Comparison of ENCODE assay signal across 9 cellular contexts in the genomic region with DNA sequence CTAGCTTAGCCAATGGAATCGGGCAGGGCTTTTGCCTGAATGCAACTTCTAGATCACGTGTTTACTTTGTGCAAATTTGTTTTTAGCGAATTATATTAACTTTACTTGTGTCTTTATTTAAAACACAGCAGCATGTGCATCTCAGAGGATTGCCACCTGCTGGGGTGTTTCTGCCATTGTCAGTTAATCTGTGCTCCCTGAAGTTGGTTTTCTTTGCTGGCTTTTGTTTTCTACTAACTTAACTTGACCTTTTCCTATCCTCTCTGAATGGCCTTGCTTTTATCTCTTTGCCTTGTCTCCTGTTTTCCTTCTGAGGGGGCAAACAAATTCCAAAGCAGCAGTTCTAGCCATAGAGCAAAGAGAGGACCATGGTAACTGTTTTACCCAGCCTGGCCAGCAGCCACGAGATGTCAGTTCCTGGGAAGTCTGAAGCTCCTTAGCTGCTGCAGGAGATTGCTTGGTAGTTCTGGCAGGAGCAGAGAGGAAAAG.
DNase-seq lines count a peak whose midpoint lies in the region; ATAC-seq and TF ChIP-seq lines count a peak whose summit lies in the region.
"Had no signal": no experiment of that assay in that cellular context is flagged by ENCODE, and none has a peak within 500 bp of the region (broad histone marks: within the 10 kb centered on the region; RNA-seq: fewer than 3 reads in every experiment).

No MANE protein-coding gene starts in this region.

- peaks cover 15% of the 10 kb centered on the region for H3K27me3 Mint-ChIP-seq in activated CD4-positive, alpha-beta memory T cell treated with anti-CD3 and anti-CD28 coated beads for 36 hours
- H3K27me3 Mint-ChIP-seq in activated CD4-positive, alpha-beta memory T cell treated with anti-CD3 and anti-CD28 coated beads, Interleukin-2, amount 10 ng/mL, durations not matched to agents 7 days and 5 days = peaks cover 15% of the 10 kb centered on the region
- peaks cover 7% of the 10 kb centered on the region for H3K27me3 Mint-ChIP-seq in brain

- H3K27ac Mint-ChIP-seq in activated CD4-positive, alpha-beta memory T cell treated with anti-CD3 and anti-CD28 coated beads for 36 hours = no peak overlapping the region
- H3K27ac Mint-ChIP-seq in activated CD4-positive, alpha-beta memory T cell treated with anti-CD3 and anti-CD28 coated beads, Interleukin-2, amount 10 ng/mL, durations not matched to agents 7 days and 5 days = no peak overlapping the region
- H3K27ac Mint-ChIP-seq in brain = no peak overlapping the region

- POLR2A ChIA-PET in activated CD4-positive, alpha-beta memory T cell treated with anti-CD3 and anti-CD28 coated beads for 36 hours (lab: Charles Lee) = no interaction called here
- POLR2A ChIA-PET in activated CD4-positive, alpha-beta memory T cell treated with anti-CD3 and anti-CD28 coated beads, Interleukin-2, amount 10 ng/mL, durations not matched to agents 7 days and 5 days (lab: Charles Lee) = no interaction called here

- H3K36me3 Mint-ChIP-seq in activated CD4-positive, alpha-beta memory T cell treated with anti-CD3 and anti-CD28 coated beads for 36 hours = no peaks in the 10 kb centered on the region
- no peaks in the 10 kb centered on the region for H3K36me3 Mint-ChIP-seq in activated CD4-positive, alpha-beta memory T cell treated with anti-CD3 and anti-CD28 coated beads, Interleukin-2, amount 10 ng/mL, durations not matched to agents 7 days and 5 days (ENCODE audit: low read depth)
- no peaks in the 10 kb centered on the region for H3K36me3 Mint-ChIP-seq in brain

- TF ChIP-seq CTCF in brain (conservative IDR thresholded peaks at IDR 0.05) = peak; percentile 43 to 48

- peak; percentile 13 for ATAC-seq in HG03442 (IDR thresholded peaks at IDR 0.05; ENCODE audit: unreplicated experiment)

- H3K4me3 Mint-ChIP-seq in activated CD4-positive, alpha-beta memory T cell treated with anti-CD3 and anti-CD28 coated beads for 36 hours = no peak overlapping the region
- H3K4me3 Mint-ChIP-seq in activated CD4-positive, alpha-beta memory T cell treated with anti-CD3 and anti-CD28 coated beads, Interleukin-2, amount 10 ng/mL, durations not matched to agents 7 days and 5 days = no peak overlapping the region
- H3K4me3 Mint-ChIP-seq in brain = no peak overlapping the region
- H3K4me3 Mint-ChIP-seq: activated T-cell treated with anti-CD3 and anti-CD28 coated beads, Interleukin-2, amount 50 U/mL, for 4 hours had no signal

- DNase-seq in activated CD4-positive, alpha-beta memory T cell treated with anti-CD3 and anti-CD28 coated beads for 36 hours = peak; percentile 10
- no peak for DNase-seq in activated CD4-positive, alpha-beta memory T cell treated with anti-CD3 and anti-CD28 coated beads, Interleukin-2, amount 10 ng/mL, durations not matched to agents 7 days and 5 days
- peak; percentile 24 for DNase-seq in mucosa of gallbladder (ENCODE audit: low spot score)
- DNase-seq in effector CD4-positive, alpha-beta T cell = no peak
- no peak for DNase-seq in activated CD8-positive, alpha-beta memory T cell treated with anti-CD3 and anti-CD28 coated beads for 24 hours
- no peak for DNase-seq in stimulated activated CD8-positive, alpha-beta memory T cell treated with anti-CD3 and anti-CD28 coated beads, Interleukin-4, amount 100 ng/mL, for 48 hours
- DNase-seq: activated T-cell treated with anti-CD3 and anti-CD28 coated beads, Interleukin-2, amount 50 U/mL, for 4 hours had no signal

- intact Hi-C loops in activated CD4-positive, alpha-beta memory T cell treated with anti-CD3 and anti-CD28 coated beads for 36 hours (cut with micrococcal nuclease) = no loop called here

- H3K4me1 Mint-ChIP-seq in activated CD4-positive, alpha-beta memory T cell treated with anti-CD3 and anti-CD28 coated beads for 36 hours (ENCODE audit: low read depth) = peaks cover 17% of the 10 kb centered on the region
- H3K4me1 Mint-ChIP-seq in activated CD4-positive, alpha-beta memory T cell treated with anti-CD3 and anti-CD28 coated beads, Interleukin-2, amount 10 ng/mL, durations not matched to agents 7 days and 5 days = peaks cover 9% of the 10 kb centered on the region
- H3K4me1 Mint-ChIP-seq in brain = peaks cover 22% of the 10 kb centered on the region

- no peaks in the 10 kb centered on the region for H3K9me3 Mint-ChIP-seq in activated CD4-positive, alpha-beta memory T cell treated with anti-CD3 and anti-CD28 coated beads for 36 hours
- H3K9me3 Mint-ChIP-seq in activated CD4-positive, alpha-beta memory T cell treated with anti-CD3 and anti-CD28 coated beads, Interleukin-2, amount 10 ng/mL, durations not matched to agents 7 days and 5 days = no peaks in the 10 kb centered on the region
- H3K9me3 Mint-ChIP-seq in brain = no peaks in the 10 kb centered on the region
- H3K9me3 Mint-ChIP-seq: activated T-cell treated with anti-CD3 and anti-CD28 coated beads, Interleukin-2, amount 50 U/mL, for 4 hours had no signal

- CTCF ChIA-PET in activated CD4-positive, alpha-beta memory T cell treated with anti-CD3 and anti-CD28 coated beads for 36 hours (lab: Charles Lee) = interaction anchor here (0.7 to 2.4 kb wide), 2 partner anchors 77 to 103 kb away, joined by 3 to 14 read pairs; no protein-coding TSS in a partner anchor
- CTCF ChIA-PET in activated CD4-positive, alpha-beta memory T cell treated with anti-CD3 and anti-CD28 coated beads, Interleukin-2, amount 10 ng/mL, durations not matched to agents 7 days and 5 days (lab: Charles Lee) = interaction anchor here (1.2 to 2.6 kb wide), 3 partner anchors 97 to 103 kb away, joined by 5 to 13 read pairs (median 6); no protein-coding TSS in a partner anchor

Comparison
In these comparisons a context has a peak if more than half of its experiments do, and no peak if none do; other contexts are left out.
1. DNase-seq: peak in activated CD4-positive, alpha-beta memory T cell treated with anti-CD3 and anti-CD28 coated beads for 36 hours (single experiment) and mucosa of gallbladder (single experiment); none in activated CD4-positive, alpha-beta memory T cell treated with anti-CD3 and anti-CD28 coated beads, Interleukin-2, amount 10 ng/mL, durations not matched to agents 7 days and 5 days (single experiment), effector CD4-positive, alpha-beta T cell (single experiment), activated CD8-positive, alpha-beta memory T cell treated with anti-CD3 and anti-CD28 coated beads for 24 hours (single experiment) and stimulated activated CD8-positive, alpha-beta memory T cell treated with anti-CD3 and anti-CD28 coated beads, Interleukin-4, amount 100 ng/mL, for 48 hours (single experiment).